21 cellular contexts compared by ENCODE assay signal in the genomic region with DNA sequence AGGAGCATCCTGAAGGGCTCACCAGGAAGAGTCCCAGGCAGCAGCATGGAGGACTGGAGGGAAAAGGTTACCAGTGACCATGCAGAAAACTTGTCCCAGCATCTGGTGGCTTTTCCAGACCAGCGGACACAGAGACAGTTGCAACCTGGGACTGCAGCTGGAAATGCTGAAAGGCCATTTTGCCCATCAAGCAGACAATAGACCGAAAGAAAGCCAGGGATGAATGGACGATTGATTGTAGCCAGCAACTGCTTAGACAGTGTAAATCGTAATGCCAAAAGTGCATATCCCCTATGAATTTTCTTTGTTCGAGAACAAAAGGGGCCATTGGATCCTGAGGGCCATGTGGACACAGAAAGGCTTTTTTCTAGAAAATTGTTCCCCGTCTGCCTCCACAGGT.
DNase-seq lines count a peak whose midpoint lies in the region; ATAC-seq and TF ChIP-seq lines count a peak whose summit lies in the region.
"Had no signal": no experiment of that assay in that cellular context is flagged by ENCODE, and none has a peak within 500 bp of the region (broad histone marks: within the 10 kb centered on the region; RNA-seq: fewer than 3 reads in every experiment).

No MANE protein-coding gene starts in this region.

- no peak for DNase-seq in T-helper 17 cell
- peak in 41 of 42 donors; percentile 31 to 89 (median 70) for DNase-seq in head of caudate nucleus
- no peak for DNase-seq in neuronal stem cell (ENCODE audit: low spot score)
- no peak for DNase-seq in activated CD4-positive, alpha-beta memory T cell treated with anti-CD3 and anti-CD28 coated beads for 36 hours
- no peak for DNase-seq in CD8-positive, alpha-beta T cell
- DNase-seq: ACHN; AML-193; CD4-positive, CD25-positive, alpha-beta regulatory T cell; DMS79; H7; IMR-90; Karpas-422; MG63; NCI-H1092; NCI-H1694 treated with DMSO at 0.1 percent for 48 hours; NCI-H2107; NCI-H345; NCI-H526; SHP77 treated with DMSO at 0.1 percent for 48 hours had no signal

- no peaks in the 10 kb centered on the region for H3K9me3 ChIP-seq in T-helper 17 cell (ENCODE audit: control insufficient read depth, low read length, poor library complexity, severe bottlenecking)
- no peaks in the 10 kb centered on the region for H3K9me3 ChIP-seq in neuronal stem cell (replicated peaks in 1 of 2; ENCODE audit: control insufficient read depth in 2 of 2, insufficient read depth in 1 of 2, low read depth in 1 of 2, low read length in 2 of 2)
- H3K9me3 ChIP-seq in CD8-positive, alpha-beta T cell (ENCODE audit: low read length), result no peaks in the 10 kb centered on the region
- H3K9me3 ChIP-seq: MG63 had no signal

- POLR2A ChIA-PET in activated CD4-positive, alpha-beta memory T cell treated with anti-CD3 and anti-CD28 coated beads for 36 hours (lab: Charles Lee), result no interaction called here
- POLR2A ChIA-PET in CD8-positive, alpha-beta T cell (lab: Charles Lee), result no interaction called here

- peaks cover 4% of the 10 kb centered on the region for H3K4me1 Mint-ChIP-seq in T-helper 17 cell
- no peaks in the 10 kb centered on the region for H3K4me1 Mint-ChIP-seq in activated CD4-positive, alpha-beta memory T cell treated with anti-CD3 and anti-CD28 coated beads for 36 hours (ENCODE audit: low read depth)
- H3K4me1 Mint-ChIP-seq in CD8-positive, alpha-beta T cell (ENCODE audit: low read depth), result no peaks in the 10 kb centered on the region
- H3K4me1 Mint-ChIP-seq: CD4-positive, CD25-positive, alpha-beta regulatory T cell had no signal

- no peak overlapping the region for H3K23ac ChIP-seq in neuronal stem cell (ENCODE audit: low read depth, low read length, poor library complexity)

- H2AK5ac ChIP-seq in neuronal stem cell (ENCODE audit: low read depth, low read length), result no peak overlapping the region

- no peak overlapping the region for H2BK15ac ChIP-seq in neuronal stem cell (ENCODE audit: low read length)

- H3K27ac ChIP-seq in neuronal stem cell (replicated peaks; ENCODE audit: low read length) (no peak overlapping the region), temporal lobe (ENCODE audit: low read depth, low read length) (peak overlapping the region; percentile 2)
- no peak overlapping the region for H3K27ac ChIP-seq in CD8-positive, alpha-beta T cell (ENCODE audit: low read depth, low read length)

- H3K4me3 Mint-ChIP-seq in T-helper 17 cell, result peak overlapping the region; percentile 31
- no peak overlapping the region for H3K4me3 Mint-ChIP-seq in activated CD4-positive, alpha-beta memory T cell treated with anti-CD3 and anti-CD28 coated beads for 36 hours
- no peak overlapping the region for H3K4me3 Mint-ChIP-seq in CD8-positive, alpha-beta T cell

- no CpG with 5 or more reads among the region's 6 CpGs for WGBS in neuronal stem cell (ENCODE audit: extremely low coverage in 2 of 2, insufficient read length in 2 of 2, insufficient replicate concordance in 1 of 2), 2 donors

- H3K18ac ChIP-seq in neuronal stem cell (ENCODE audit: low read length), result peak overlapping the region; percentile 15

- H3K4ac ChIP-seq in neuronal stem cell (ENCODE audit: low read length), result no peak overlapping the region

- H3K14ac ChIP-seq in neuronal stem cell (ENCODE audit: low read length), result no peak overlapping the region

- no peaks in the 10 kb centered on the region for H3K27me3 Mint-ChIP-seq in T-helper 17 cell
- H3K27me3 Mint-ChIP-seq in activated CD4-positive, alpha-beta memory T cell treated with anti-CD3 and anti-CD28 coated beads for 36 hours, result no peaks in the 10 kb centered on the region
- H3K27me3 Mint-ChIP-seq in CD8-positive, alpha-beta T cell (ENCODE audit: low read depth), result no peaks in the 10 kb centered on the region
- H3K27me3 Mint-ChIP-seq: CD4-positive, CD25-positive, alpha-beta regulatory T cell had no signal

- intact Hi-C loops in head of caudate nucleus (cut with DNase I), result no loop called here
- intact Hi-C loops in activated CD4-positive, alpha-beta memory T cell treated with anti-CD3 and anti-CD28 coated beads for 36 hours (cut with micrococcal nuclease), result no loop called here
- intact Hi-C loops in CD8-positive, alpha-beta T cell (cut with DNase I, micrococcal nuclease), result no loop called here

- ATAC-seq in T-helper 17 cell, result no peak
- no peak for ATAC-seq in CD8-positive, alpha-beta T cell
- ATAC-seq in HG03521 (IDR thresholded peaks at IDR 0.05; ENCODE audit: unreplicated experiment), result no peak

- H2AFZ ChIP-seq in neuronal stem cell (ENCODE audit: low read length), result no peak overlapping the region

- H3K4me1 ChIP-seq in neuronal stem cell (ENCODE audit: control insufficient read depth in 2 of 2, insufficient read depth in 1 of 2, low read depth in 1 of 2, low read length in 2 of 2), result peaks cover 2 to 8% of the 10 kb centered on the region in 2 donors
- H3K4me1 ChIP-seq in CD8-positive, alpha-beta T cell (ENCODE audit: insufficient read depth, low read length), result no peaks in the 10 kb centered on the region

- H3K36me3 Mint-ChIP-seq in T-helper 17 cell (ENCODE audit: low read depth), result peaks cover 2% of the 10 kb centered on the region
- peaks cover 4% of the 10 kb centered on the region for H3K36me3 Mint-ChIP-seq in activated CD4-positive, alpha-beta memory T cell treated with anti-CD3 and anti-CD28 coated beads for 36 hours
- H3K36me3 Mint-ChIP-seq in CD8-positive, alpha-beta T cell, result peaks cover 10% of the 10 kb centered on the region

- H3K79me1 ChIP-seq in neuronal stem cell (ENCODE audit: low read depth, low read length), result no peaks in the 10 kb centered on the region

- no peaks in the 10 kb centered on the region for H3K27me3 ChIP-seq in neuronal stem cell (ENCODE audit: control insufficient read depth in 3 of 3, insufficient read depth in 3 of 3, low read depth in 1 of 3, low read length in 3 of 3)
- H3K27me3 ChIP-seq in CD8-positive, alpha-beta T cell (ENCODE audit: insufficient read depth, low read length), result no peaks in the 10 kb centered on the region
- H3K27me3 ChIP-seq: MG63 had no signal

- H3K4me3 ChIP-seq in neuronal stem cell (ENCODE audit: low read length in 2 of 2), result no peak overlapping the region
- no peak overlapping the region for H3K4me3 ChIP-seq in CD8-positive, alpha-beta T cell (ENCODE audit: low read depth, low read length)
- H3K4me3 ChIP-seq: MG63 had no signal

- H2BK5ac ChIP-seq in neuronal stem cell (ENCODE audit: low read length), result no peak overlapping the region

- no peak overlapping the region for H3K9ac ChIP-seq in neuronal stem cell (ENCODE audit: low read depth, low read length, poor library complexity)

- H2BK12ac ChIP-seq in neuronal stem cell (ENCODE audit: low read length), result no peak overlapping the region

- H4K8ac ChIP-seq in neuronal stem cell (ENCODE audit: low read depth, low read length), result no peak overlapping the region

- peaks cover 0 to 9% of the 10 kb centered on the region in 2 donors for H3K36me3 ChIP-seq in neuronal stem cell (replicated peaks in 1 of 2; ENCODE audit: control insufficient read depth in 2 of 2, insufficient read depth in 2 of 2, low read length in 2 of 2)
- no peaks in the 10 kb centered on the region for H3K36me3 ChIP-seq in CD8-positive, alpha-beta T cell (ENCODE audit: insufficient read depth, low read length)
- H3K36me3 ChIP-seq: MG63 had no signal

- CTCF ChIA-PET in activated CD4-positive, alpha-beta memory T cell treated with anti-CD3 and anti-CD28 coated beads for 36 hours (lab: Charles Lee), result interaction anchor here (0.9 kb wide), 1 partner anchor 30 kb away, joined by 4 read pairs; no protein-coding TSS in a partner anchor
- CTCF ChIA-PET in CD8-positive, alpha-beta T cell (lab: Charles Lee), result interaction anchor here (1.0 kb wide), 1 partner anchor 30 kb away, joined by 4 read pairs; no protein-coding TSS in a partner anchor

- no peak overlapping the region for H2BK120ac ChIP-seq in neuronal stem cell (ENCODE audit: low read depth, low read length)

- H3K4me2 ChIP-seq in neuronal stem cell (ENCODE audit: insufficient read depth, low read length, poor library complexity, severe bottlenecking), result no peak overlapping the region

- TF ChIP-seq CTCF in CD8-positive, alpha-beta T cell (IDR thresholded peaks at IDR 0.05), result no peak

- H4K91ac ChIP-seq in neuronal stem cell (ENCODE audit: low read depth, low read length, poor library complexity), result no peak overlapping the region

- H3K9me3 Mint-ChIP-seq in activated CD4-positive, alpha-beta memory T cell treated with anti-CD3 and anti-CD28 coated beads for 36 hours, result no peaks in the 10 kb centered on the region
- no peaks in the 10 kb centered on the region for H3K9me3 Mint-ChIP-seq in CD8-positive, alpha-beta T cell
- H3K9me3 Mint-ChIP-seq: CD4-positive, CD25-positive, alpha-beta regulatory T cell had no signal

- no peak overlapping the region for H3K27ac Mint-ChIP-seq in T-helper 17 cell
- no peak overlapping the region for H3K27ac Mint-ChIP-seq in activated CD4-positive, alpha-beta memory T cell treated with anti-CD3 and anti-CD28 coated beads for 36 hours
- no peak overlapping the region for H3K27ac Mint-ChIP-seq in CD8-positive, alpha-beta T cell
- H3K27ac Mint-ChIP-seq: CD4-positive, CD25-positive, alpha-beta regulatory T cell had no signal

Comparison
In these comparisons a context has a peak if more than half of its experiments do, and no peak if none do; other contexts are left out.
1. DNase-seq: peak in head of caudate nucleus (41 of 42); none in T-helper 17 cell (0 of 3), neuronal stem cell (single experiment), activated CD4-positive, alpha-beta memory T cell treated with anti-CD3 and anti-CD28 coated beads for 36 hours (single experiment) and CD8-positive, alpha-beta T cell (0 of 7).